Comparison of ENCODE assay signal across 19 cellular contexts in genomic region chr4:6371827-6372226, GRCh38.
DNase-seq lines count a peak whose midpoint lies in the region; ATAC-seq and TF ChIP-seq lines count a peak whose summit lies in the region.
"Had no signal": no experiment of that assay in that cellular context is flagged by ENCODE, and none has a peak within 500 bp of the region (broad histone marks: within the 10 kb centered on the region; RNA-seq: fewer than 3 reads in every experiment).

No MANE protein-coding gene starts in this region.

- no peak overlapping the region for H3K9ac ChIP-seq in neuronal stem cell (ENCODE audit: low read depth, low read length, poor library complexity)
- H3K9ac ChIP-seq: BLaER1 treated with 17β-estradiol and CSF1 and Interleukin-3, amounts not matched to agents 10 nM and 100 nM had no signal

- H4K91ac ChIP-seq in neuronal stem cell (ENCODE audit: low read depth, low read length, poor library complexity) = no peak overlapping the region

- H3K4me1 ChIP-seq in left ventricle myocardium inferior = no peaks in the 10 kb centered on the region
- H3K4me1 ChIP-seq in neuronal stem cell (ENCODE audit: control insufficient read depth in 2 of 2, insufficient read depth in 1 of 2, low read depth in 1 of 2, low read length in 2 of 2) = peaks cover 0 to 6% of the 10 kb centered on the region in 2 donors
- H3K4me1 ChIP-seq: A549, Caco-2 had no signal

- no CpG with 5 or more reads among the region's 13 CpGs for WGBS in neuronal stem cell (ENCODE audit: extremely low coverage in 2 of 2, insufficient read length in 2 of 2, insufficient replicate concordance in 1 of 2), 2 donors

- H4K8ac ChIP-seq in neuronal stem cell (ENCODE audit: low read depth, low read length) = no peak overlapping the region

- no peak overlapping the region for H3K4me2 ChIP-seq in neuronal stem cell (ENCODE audit: insufficient read depth, low read length, poor library complexity, severe bottlenecking)
- H3K4me2 ChIP-seq: A549; BLaER1 treated with 17β-estradiol and CSF1 and Interleukin-3, amounts not matched to agents 10 nM and 100 nM had no signal

- H3K23ac ChIP-seq in neuronal stem cell (ENCODE audit: low read depth, low read length, poor library complexity) = no peak overlapping the region

- no peaks in the 10 kb centered on the region for H3K36me3 ChIP-seq in left ventricle myocardium inferior
- no peaks in the 10 kb centered on the region for H3K36me3 ChIP-seq in neuronal stem cell (replicated peaks in 1 of 2; ENCODE audit: control insufficient read depth in 2 of 2, insufficient read depth in 2 of 2, low read length in 2 of 2)
- H3K36me3 ChIP-seq: BLaER1 treated with 17β-estradiol and CSF1 and Interleukin-3, amounts not matched to agents 10 nM and 100 nM had no signal

- no peak overlapping the region for H2BK5ac ChIP-seq in neuronal stem cell (ENCODE audit: low read length)

- H2AK5ac ChIP-seq in neuronal stem cell (ENCODE audit: low read depth, low read length) = peak overlapping the region; percentile 81

- ATAC-seq in Right ventricle myocardium inferior = no peak
- ATAC-seq: CD8-positive, alpha-beta T cell had no signal

- H3K9me3 ChIP-seq in left ventricle myocardium inferior (replicated peaks) = no peaks in the 10 kb centered on the region
- peaks cover 0 to 1% of the 10 kb centered on the region in 2 donors for H3K9me3 ChIP-seq in neuronal stem cell (replicated peaks in 1 of 2; ENCODE audit: control insufficient read depth in 2 of 2, insufficient read depth in 1 of 2, low read depth in 1 of 2, low read length in 2 of 2)
- H3K9me3 ChIP-seq: A549; BLaER1 treated with 17β-estradiol and CSF1 and Interleukin-3, amounts not matched to agents 10 nM and 100 nM; Caco-2 had no signal

- H3K18ac ChIP-seq in neuronal stem cell (ENCODE audit: low read length) = no peak overlapping the region

- TF ChIP-seq CTCF in left ventricle myocardium inferior (IDR thresholded peaks at IDR 0.05; ENCODE audit: borderline replicate concordance) = no peak

- no peak overlapping the region for H3K4ac ChIP-seq in neuronal stem cell (ENCODE audit: low read length)

- intact Hi-C loops in Right ventricle myocardium inferior (cut with DNase I) = no loop called here
- intact Hi-C loops in left ventricle myocardium inferior (cut with micrococcal nuclease) = no loop called here
- intact Hi-C loops in head of caudate nucleus (cut with DNase I) = loop anchor here (10.0 kb wide), 1 partner anchor 173 kb away; no protein-coding TSS in a partner anchor

- H2AFZ ChIP-seq in neuronal stem cell (ENCODE audit: low read length) = no peak overlapping the region

- H3K27me3 ChIP-seq in left ventricle myocardium inferior (ENCODE audit: low read depth) = peaks cover 56% of the 10 kb centered on the region
- peaks cover 0 to 61% (median 0%) of the 10 kb centered on the region in 3 experiments for H3K27me3 ChIP-seq in neuronal stem cell (ENCODE audit: control insufficient read depth in 3 of 3, insufficient read depth in 3 of 3, low read depth in 1 of 3, low read length in 3 of 3)

- H3K4me3 ChIP-seq in left ventricle myocardium inferior (no peak overlapping the region), neuronal stem cell (ENCODE audit: low read length in 2 of 2) (no peak overlapping the region)
- H3K4me3 ChIP-seq: A549; BLaER1 treated with 17β-estradiol and CSF1 and Interleukin-3, amounts not matched to agents 10 nM and 100 nM had no signal

- H3K27ac ChIP-seq in left ventricle myocardium inferior (replicated peaks) = no peak overlapping the region
- H3K27ac ChIP-seq in angular gyrus (ENCODE audit: low read depth, low read length) = peak overlapping the region; percentile 17
- H3K27ac ChIP-seq in neuronal stem cell (replicated peaks; ENCODE audit: low read length) = no peak overlapping the region
- H3K27ac ChIP-seq: A549; BLaER1 treated with 17β-estradiol and CSF1 and Interleukin-3, amounts not matched to agents 10 nM and 100 nM; C4-2B had no signal

- peak overlapping the region; percentile 60 for H3K14ac ChIP-seq in neuronal stem cell (ENCODE audit: low read length)

- DNase-seq in Right ventricle myocardium inferior (ENCODE audit: missing footprints) (peak; percentile 53), left ventricle myocardium inferior (no peak), head of caudate nucleus (peak in 26 of 42 donors; percentile 43 to 77 (median 56)), neuronal stem cell (ENCODE audit: low spot score) (no peak), iPS-NIHi7 (ENCODE audit: extremely low spot score) (no peak), NCI-H2171 treated with DMSO at 0.1 percent for 48 hours (lab: John Stamatoyannopoulos, UW) (no peak), A172 (ENCODE audit: low spot score) (no peak)
- DNase-seq: 8988T; AML-193; Caco-2; Calu3; CD4-positive, alpha-beta T cell; DMS79 treated with DMSO at 0.1 percent for 48 hours; GF-D8 had no signal

- H2BK15ac ChIP-seq in neuronal stem cell (ENCODE audit: low read length) = no peak overlapping the region

- no peak overlapping the region for H2BK12ac ChIP-seq in neuronal stem cell (ENCODE audit: low read length)

- no peaks in the 10 kb centered on the region for H3K79me1 ChIP-seq in neuronal stem cell (ENCODE audit: low read depth, low read length)

- H2BK120ac ChIP-seq in neuronal stem cell (ENCODE audit: low read depth, low read length) = peak overlapping the region; percentile 50

Comparison
In these comparisons a context has a peak if more than half of its experiments do, and no peak if none do; other contexts are left out.
1. DNase-seq: peak in Right ventricle myocardium inferior (single experiment) and head of caudate nucleus (26 of 42); none in left ventricle myocardium inferior (single experiment), neuronal stem cell (single experiment), iPS-NIHi7 (single experiment), NCI-H2171 treated with DMSO at 0.1 percent for 48 hours (single experiment) and A172 (single experiment).